In the genomic region with DNA sequence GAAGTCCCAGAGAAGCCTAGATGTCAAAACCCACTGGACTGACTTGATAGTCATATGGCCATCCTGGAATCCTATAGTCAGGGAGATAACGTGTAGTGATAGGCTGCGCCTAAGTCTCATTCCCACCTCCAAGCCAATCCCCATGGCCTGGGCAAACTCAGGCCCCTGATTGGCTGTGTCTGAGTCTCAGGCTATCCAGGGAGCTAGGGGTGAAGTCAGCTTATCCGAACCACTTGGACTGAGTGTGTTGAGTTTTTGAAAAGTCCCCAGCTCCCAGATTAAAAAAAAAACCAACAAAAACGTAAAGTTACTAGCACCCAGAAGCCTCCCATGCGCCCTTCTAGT, we compare ENCODE assay signal across 1 cellular context.
TF ChIP-seq lines count a peak whose summit lies in the region.

No MANE protein-coding gene starts in this region.

TF ChIP-seq in HCT116, 20 proteins besides CTCF, POLR2A, EP300 and RAD21 (continued from another document):
- TF ChIP-seq, protein P1, sequence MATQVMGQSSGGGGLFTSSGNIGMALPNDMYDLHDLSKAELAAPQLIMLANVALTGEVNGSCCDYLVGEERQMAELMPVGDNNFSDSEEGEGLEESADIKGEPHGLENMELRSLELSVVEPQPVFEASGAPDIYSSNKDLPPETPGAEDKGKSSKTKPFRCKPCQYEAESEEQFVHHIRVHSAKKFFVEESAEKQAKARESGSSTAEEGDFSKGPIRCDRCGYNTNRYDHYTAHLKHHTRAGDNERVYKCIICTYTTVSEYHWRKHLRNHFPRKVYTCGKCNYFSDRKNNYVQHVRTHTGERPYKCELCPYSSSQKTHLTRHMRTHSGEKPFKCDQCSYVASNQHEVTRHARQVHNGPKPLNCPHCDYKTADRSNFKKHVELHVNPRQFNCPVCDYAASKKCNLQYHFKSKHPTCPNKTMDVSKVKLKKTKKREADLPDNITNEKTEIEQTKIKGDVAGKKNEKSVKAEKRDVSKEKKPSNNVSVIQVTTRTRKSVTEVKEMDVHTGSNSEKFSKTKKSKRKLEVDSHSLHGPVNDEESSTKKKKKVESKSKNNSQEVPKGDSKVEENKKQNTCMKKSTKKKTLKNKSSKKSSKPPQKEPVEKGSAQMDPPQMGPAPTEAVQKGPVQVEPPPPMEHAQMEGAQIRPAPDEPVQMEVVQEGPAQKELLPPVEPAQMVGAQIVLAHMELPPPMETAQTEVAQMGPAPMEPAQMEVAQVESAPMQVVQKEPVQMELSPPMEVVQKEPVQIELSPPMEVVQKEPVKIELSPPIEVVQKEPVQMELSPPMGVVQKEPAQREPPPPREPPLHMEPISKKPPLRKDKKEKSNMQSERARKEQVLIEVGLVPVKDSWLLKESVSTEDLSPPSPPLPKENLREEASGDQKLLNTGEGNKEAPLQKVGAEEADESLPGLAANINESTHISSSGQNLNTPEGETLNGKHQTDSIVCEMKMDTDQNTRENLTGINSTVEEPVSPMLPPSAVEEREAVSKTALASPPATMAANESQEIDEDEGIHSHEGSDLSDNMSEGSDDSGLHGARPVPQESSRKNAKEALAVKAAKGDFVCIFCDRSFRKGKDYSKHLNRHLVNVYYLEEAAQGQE (IDR thresholded peaks at IDR 0.05; ENCODE audit: low read depth), result no peak
- TF ChIP-seq ZFX (IDR thresholded peaks at IDR 0.05) (no peak), POLR2AphosphoS5 (IDR thresholded peaks at IDR 0.05; ENCODE audit: low read depth, low read length) (no peak), EGR1 (IDR thresholded peaks at IDR 0.05; ENCODE audit: low read depth) (no peak), ELF1 (IDR thresholded peaks at IDR 0.05; ENCODE audit: borderline replicate concordance, low read depth) (no peak), ZNF274 (IDR thresholded peaks at IDR 0.05; ENCODE audit: low read depth, low read length) (no peak), EZH2 (IDR thresholded peaks at IDR 0.05) (no peak), CBX3 (IDR thresholded peaks at IDR 0.05; ENCODE audit: low read depth) (no peak)
- TF ChIP-seq, protein P2, sequence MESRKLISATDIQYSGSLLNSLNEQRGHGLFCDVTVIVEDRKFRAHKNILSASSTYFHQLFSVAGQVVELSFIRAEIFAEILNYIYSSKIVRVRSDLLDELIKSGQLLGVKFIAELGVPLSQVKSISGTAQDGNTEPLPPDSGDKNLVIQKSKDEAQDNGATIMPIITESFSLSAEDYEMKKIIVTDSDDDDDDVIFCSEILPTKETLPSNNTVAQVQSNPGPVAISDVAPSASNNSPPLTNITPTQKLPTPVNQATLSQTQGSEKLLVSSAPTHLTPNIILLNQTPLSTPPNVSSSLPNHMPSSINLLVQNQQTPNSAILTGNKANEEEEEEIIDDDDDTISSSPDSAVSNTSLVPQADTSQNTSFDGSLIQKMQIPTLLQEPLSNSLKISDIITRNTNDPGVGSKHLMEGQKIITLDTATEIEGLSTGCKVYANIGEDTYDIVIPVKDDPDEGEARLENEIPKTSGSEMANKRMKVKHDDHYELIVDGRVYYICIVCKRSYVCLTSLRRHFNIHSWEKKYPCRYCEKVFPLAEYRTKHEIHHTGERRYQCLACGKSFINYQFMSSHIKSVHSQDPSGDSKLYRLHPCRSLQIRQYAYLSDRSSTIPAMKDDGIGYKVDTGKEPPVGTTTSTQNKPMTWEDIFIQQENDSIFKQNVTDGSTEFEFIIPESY (IDR thresholded peaks at IDR 0.05; ENCODE audit: extremely low read depth, insufficient replicate concordance, low read length), result no peak
